Comparison of ENCODE assay signal across 11 cellular contexts in the genomic region with DNA sequence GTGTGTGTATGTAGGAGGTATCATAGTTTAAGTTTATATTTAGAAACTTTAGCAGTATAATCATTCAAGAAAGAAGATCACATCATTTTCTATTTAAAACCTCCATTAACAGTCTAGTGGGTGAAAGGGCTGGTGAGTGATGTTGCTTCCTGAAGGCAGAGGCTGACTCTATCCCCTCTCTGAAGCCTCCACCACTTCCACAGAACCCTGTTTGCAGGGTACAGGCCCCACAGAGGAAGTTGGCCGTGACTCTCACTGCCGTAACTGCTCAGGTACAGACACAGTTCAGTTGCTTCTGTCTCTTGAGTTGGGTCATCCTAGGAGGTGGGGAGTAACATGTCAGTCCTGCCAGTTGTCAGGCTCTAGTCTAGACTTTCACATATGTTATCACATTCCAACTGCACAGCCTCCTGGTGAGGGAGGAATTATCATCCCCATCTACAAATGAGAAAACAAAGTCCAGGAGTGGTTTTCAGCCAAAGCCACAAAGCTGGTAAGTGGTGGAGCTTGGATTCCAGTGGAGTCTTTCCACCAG. TPM values are rescaled to one million over a fixed set of nuclear protein-coding genes. Genes with fewer than 3 reads are reported as not detected.
DNase-seq lines count a peak whose midpoint lies in the region; ATAC-seq, FAIRE-seq and TF ChIP-seq lines count a peak whose summit lies in the region.
"Had no signal": no experiment of that assay in that cellular context is flagged by ENCODE, and none has a peak within 500 bp of the region (broad histone marks: within the 10 kb centered on the region; RNA-seq: fewer than 3 reads in every experiment).

No MANE protein-coding gene starts in this region.

- H2AFZ ChIP-seq in HepG2 (ENCODE audit: low read length): peak overlapping the region; percentile 18

- no peak overlapping the region for H3K9ac ChIP-seq in HepG2 (ENCODE audit: insufficient read depth, low read depth, low read length)

- TF ChIP-seq RAD21 in HepG2 (CRISPR knock-in tag; IDR thresholded peaks at IDR 0.05): no peak

- ATAC-seq in HepG2: peak; percentile 18
- ATAC-seq in right lobe of liver: no peak
- peak; percentile 67 for ATAC-seq in HG03442 (IDR thresholded peaks at IDR 0.05; ENCODE audit: unreplicated experiment)
- peak; percentile 21 for ATAC-seq in upper lobe of right lung
- ATAC-seq in upper lobe of left lung (ENCODE audit: low FRiP score in 2 of 2): no peak
- ATAC-seq: naive thymus-derived CD4-positive, alpha-beta T cell; PC-3 had no signal

- no peaks in the 10 kb centered on the region for H3K36me3 ChIP-seq in HepG2 (replicated peaks in 1 of 2; ENCODE audit: control insufficient read depth in 1 of 2, insufficient read depth in 2 of 2, low read length in 2 of 2)
- no peaks in the 10 kb centered on the region for H3K36me3 ChIP-seq in right lobe of liver
- H3K36me3 ChIP-seq in upper lobe of right lung: no peaks in the 10 kb centered on the region
- no peaks in the 10 kb centered on the region for H3K36me3 ChIP-seq in upper lobe of left lung

- no peak overlapping the region for H3K27ac ChIP-seq in HepG2 (ENCODE audit: extremely low read length, insufficient read depth, low read length)
- H3K27ac ChIP-seq in right lobe of liver: no peak overlapping the region
- H3K27ac ChIP-seq in upper lobe of right lung: no peak overlapping the region
- no peak overlapping the region for H3K27ac ChIP-seq in upper lobe of left lung
- no peak overlapping the region for H3K27ac ChIP-seq in substantia nigra (ENCODE audit: low read depth, low read length, poor library complexity, severe bottlenecking)

- in situ Hi-C loops in HepG2 (cut with HindIII; ENCODE audit: extremely low pct_ligation_motif_present, low pct_unique_long_range_greater_than_20kb): no loop called here

- no peaks in the 10 kb centered on the region for H4K20me1 ChIP-seq in HepG2 (ENCODE audit: insufficient read depth, low read length)

- no peaks in the 10 kb centered on the region for H3K79me2 ChIP-seq in HepG2 (ENCODE audit: insufficient read depth, low read length)

- H3K4me1 ChIP-seq in HepG2 (ENCODE audit: insufficient read depth, low read length): peaks cover 38% of the 10 kb centered on the region
- peaks cover 0 to 5% (median 0%) of the 10 kb centered on the region in 4 donors for H3K4me1 ChIP-seq in right lobe of liver
- no peaks in the 10 kb centered on the region for H3K4me1 ChIP-seq in upper lobe of right lung
- no peaks in the 10 kb centered on the region for H3K4me1 ChIP-seq in upper lobe of left lung

- TF ChIP-seq EP300 in HepG2 (IDR thresholded peaks at IDR 0.05; ENCODE audit: low read depth in 2 of 2, low read length in 2 of 2) (no peak), HepG2 (CRISPR knock-in tag; IDR thresholded peaks at IDR 0.05; ENCODE audit: borderline replicate concordance) (no peak), upper lobe of left lung (IDR thresholded peaks at IDR 0.05) (no peak)

- H3K4me2 ChIP-seq in HepG2 (ENCODE audit: low read depth, low read length): peak overlapping the region; percentile 18; the same call in 1 of the 2 replicates

- H3K27me3 ChIP-seq in HepG2 (ENCODE audit: control insufficient read depth in 1 of 2, insufficient read depth in 2 of 2, low read length in 2 of 2) (peaks cover 0 to 2% of the 10 kb centered on the region in 2 experiments; a peak in 3 of 5 replicates), right lobe of liver (no peaks in the 10 kb centered on the region), upper lobe of right lung (no peaks in the 10 kb centered on the region), upper lobe of left lung (no peaks in the 10 kb centered on the region)

- intact Hi-C loops in HepG2 (cut with micrococcal nuclease; ENCODE audit: unreplicated experiment): no loop called here
- intact Hi-C loops in right lobe of liver (cut with DNase I): no loop called here
- intact Hi-C loops in upper lobe of right lung (cut with DNase I): no loop called here

- WGBS in HepG2 (ENCODE audit: low lambda C conversion rate): 5% methylated on average over 2 of the region's 2 CpGs
- 63% methylated on average over 2 of the region's 2 CpGs for WGBS in right lobe of liver (ENCODE audit: insufficient coverage, low coverage, low lambda C conversion rate, missing lambda C conversion rate)
- WGBS in upper lobe of left lung, 2 donors: 52 to 77% methylated on average over 2 of the region's 2 CpGs

- DNase-seq in HepG2 (ENCODE audit: low spot score) (no peak), right lobe of liver (no peak), astrocyte of the hippocampus (ENCODE audit: low read depth, low spot score) (peak; percentile 66), upper lobe of right lung (no peak), hypothalamus (lab: John Stamatoyannopoulos, UW) (no peak), upper lobe of left lung (no peak), substantia nigra (lab: John Stamatoyannopoulos, UW) (no peak)
- DNase-seq: NCI-H1436 treated with DMSO at 0.1 percent for 48 hours, PC-3 had no signal

- H3K4me3 ChIP-seq in HepG2 (replicated peaks in 1 of 3; ENCODE audit: insufficient read depth in 1 of 3, low read depth in 2 of 3, low read length in 3 of 3): no peak overlapping the region
- no peak overlapping the region for H3K4me3 ChIP-seq in right lobe of liver
- no peak overlapping the region for H3K4me3 ChIP-seq in upper lobe of right lung
- H3K4me3 ChIP-seq in upper lobe of left lung: no peak overlapping the region

- no peak for TF ChIP-seq POLR2A in HepG2 (IDR thresholded peaks at IDR 0.05; ENCODE audit: insufficient read depth in 1 of 2, low read depth in 2 of 2, low read length in 2 of 2)
- no peak for TF ChIP-seq POLR2A in right lobe of liver (IDR thresholded peaks at IDR 0.05)
- no peak for TF ChIP-seq POLR2A in upper lobe of left lung (IDR thresholded peaks at IDR 0.05)

- POLR2A ChIA-PET in HepG2 (lab: Yijun Ruan, JAX): no interaction called here

- BruUV-seq in HepG2 (replicated peaks; lab: Mats Ljungman, UMichigan): no TSS peak

- CTCF ChIA-PET in HepG2 (lab: Yijun Ruan, JAX; ENCODE audit: low intra/inter-chr PET ratio, low total read pairs): no interaction called here

- TF ChIP-seq CTCF in HepG2 (CRISPR knock-in tag; IDR thresholded peaks at IDR 0.05) (no peak), right lobe of liver (IDR thresholded peaks at IDR 0.05) (no peak), upper lobe of right lung (IDR thresholded peaks at IDR 0.05) (no peak), upper lobe of left lung (IDR thresholded peaks at IDR 0.05) (no peak)

- FAIRE-seq in HepG2 (lab: Jason Lieb, UNC): no peak

- H3K9me3 ChIP-seq in HepG2 (ENCODE audit: low read length): no peaks in the 10 kb centered on the region
- no peaks in the 10 kb centered on the region for H3K9me3 ChIP-seq in right lobe of liver
- H3K9me3 ChIP-seq in upper lobe of right lung: no peaks in the 10 kb centered on the region
- H3K9me3 ChIP-seq in upper lobe of left lung: no peaks in the 10 kb centered on the region

RNA-seq across cellular contexts. Expression of a gene that starts 31.5 kb away (rescaled TPM):
- total RNA-seq in HepG2 (2016; rRNA removed; fragmentation: Illumina TruSeq; extraction: Trizol) (158 and 301 TPM in 2 replicates), right lobe of liver (10 to 100 TPM; 74.2 to 95.3 (median 78.3) TPM), upper lobe of right lung (56.5 TPM), upper lobe of left lung (10 to 100 TPM in 5 of 6 donors, 1 to 10 TPM in 1; 8.4 to 51.6 (median 40.7) TPM)
- 28.5 and 36.5 TPM in 2 replicates for total RNA-seq in HepG2 (2016; cell fraction: cytosol; rRNA removed; fragmentation: Illumina TruSeq; extraction: Trizol; ENCODE audit: low read depth)
- total RNA-seq in HepG2 (2016; cell fraction: insoluble cytoplasmic fraction; rRNA removed; fragmentation: Illumina TruSeq; extraction: Trizol): 158 and 295 TPM in 2 replicates
- 108 and 127 TPM in 2 replicates for total RNA-seq in HepG2 (2016; cell fraction: membrane; rRNA removed; fragmentation: Illumina TruSeq; extraction: Trizol)
- 85.5 and 89.1 TPM in 2 replicates for total RNA-seq in HepG2 (2016; cell fraction: nucleus; rRNA removed; fragmentation: Illumina TruSeq; extraction: Trizol)
- 68.8 and 114 TPM in 2 replicates for polyA plus RNA-seq in HepG2 (2011; rRNA removed)
- 44.2 and 78.0 TPM in 2 replicates for polyA plus RNA-seq in HepG2 (2011; cell fraction: cytosol; rRNA removed)
- polyA plus RNA-seq in HepG2 (2011; cell fraction: nucleus; rRNA removed): 22.8 and 33.8 TPM in 2 replicates
- polyA plus RNA-seq in HepG2 (2012): 145 and 207 TPM in 2 replicates
- 96.7 and 98.0 TPM in 2 replicates for polyA plus RNA-seq in HepG2 (2016; cell fraction: cytosol; fragmentation: Illumina TruSeq; extraction: Trizol; ENCODE audit: low read depth)
- 414 and 424 TPM in 2 replicates for polyA plus RNA-seq in HepG2 (2016; cell fraction: insoluble cytoplasmic fraction; fragmentation: Illumina TruSeq; extraction: Trizol; ENCODE audit: low read depth)
- polyA plus RNA-seq in HepG2 (2016; cell fraction: membrane; fragmentation: Illumina TruSeq; extraction: Trizol; ENCODE audit: low read depth): 172 and 187 TPM in 2 replicates
- polyA plus RNA-seq in HepG2 (2016; cell fraction: nucleus; fragmentation: Illumina TruSeq; extraction: Trizol; ENCODE audit: insufficient read depth, low read depth): 152 and 161 TPM in 2 replicates
- 34.1 and 43.7 TPM in 2 replicates for polyA minus RNA-seq in HepG2 (2011; rRNA and poly(A)+ RNA removed; ENCODE audit: low replicate concordance)
- polyA minus RNA-seq in HepG2 (2011; cell fraction: cytosol; rRNA and poly(A)+ RNA removed): 94.3 and 108 TPM in 2 replicates
- polyA minus RNA-seq in HepG2 (2011; cell fraction: nucleus; rRNA and poly(A)+ RNA removed): 50.5 and 53.0 TPM in 2 replicates

RNA-seq across cellular contexts. Expression of a gene that starts 52.9 kb away (rescaled TPM):
- total RNA-seq in HepG2 (2016; rRNA removed; fragmentation: Illumina TruSeq; extraction: Trizol) (169 and 318 TPM in 2 replicates), right lobe of liver (10 to 100 TPM; 16.4 to 49.7 (median 31.5) TPM), upper lobe of right lung (64.9 TPM), upper lobe of left lung (10 to 100 TPM; 23.0 to 60.9 (median 46.8) TPM)
- 67.9 and 79.2 TPM in 2 replicates for total RNA-seq in HepG2 (2016; cell fraction: cytosol; rRNA removed; fragmentation: Illumina TruSeq; extraction: Trizol; ENCODE audit: low read depth)
- total RNA-seq in HepG2 (2016; cell fraction: insoluble cytoplasmic fraction; rRNA removed; fragmentation: Illumina TruSeq; extraction: Trizol): 184 and 327 TPM in 2 replicates
- total RNA-seq in HepG2 (2016; cell fraction: membrane; rRNA removed; fragmentation: Illumina TruSeq; extraction: Trizol): 78.6 and 93.2 TPM in 2 replicates
- total RNA-seq in HepG2 (2016; cell fraction: nucleus; rRNA removed; fragmentation: Illumina TruSeq; extraction: Trizol): 97.5 and 107 TPM in 2 replicates
- 62.9 and 92.3 TPM in 2 replicates for polyA plus RNA-seq in HepG2 (2011; rRNA removed)
- polyA plus RNA-seq in HepG2 (2011; cell fraction: cytosol; rRNA removed): 74.8 and 134 TPM in 2 replicates
- polyA plus RNA-seq in HepG2 (2011; cell fraction: nucleus; rRNA removed): 34.5 and 35.1 TPM in 2 replicates
- 116 and 119 TPM in 2 replicates for polyA plus RNA-seq in HepG2 (2012)
- polyA plus RNA-seq in HepG2 (2016; cell fraction: cytosol; fragmentation: Illumina TruSeq; extraction: Trizol; ENCODE audit: low read depth): 18.7 and 19.1 TPM in 2 replicates
- polyA plus RNA-seq in HepG2 (2016; cell fraction: insoluble cytoplasmic fraction; fragmentation: Illumina TruSeq; extraction: Trizol; ENCODE audit: low read depth): 235 and 273 TPM in 2 replicates
- polyA plus RNA-seq in HepG2 (2016; cell fraction: membrane; fragmentation: Illumina TruSeq; extraction: Trizol; ENCODE audit: low read depth): 37.8 and 44.2 TPM in 2 replicates
- polyA plus RNA-seq in HepG2 (2016; cell fraction: nucleus; fragmentation: Illumina TruSeq; extraction: Trizol; ENCODE audit: insufficient read depth, low read depth): 96.4 and 106 TPM in 2 replicates
- polyA minus RNA-seq in HepG2 (2011; rRNA and poly(A)+ RNA removed; ENCODE audit: low replicate concordance): 13.3 and 24.5 TPM in 2 replicates
- polyA minus RNA-seq in HepG2 (2011; cell fraction: cytosol; rRNA and poly(A)+ RNA removed): 61.6 and 73.7 TPM in 2 replicates
- 120 TPM in 2 replicates for polyA minus RNA-seq in HepG2 (2011; cell fraction: nucleus; rRNA and poly(A)+ RNA removed)

Comparison
In these comparisons a context has a peak if more than half of its experiments do, and no peak if none do; other contexts are left out.
1. ATAC-seq: peak in HepG2 (single experiment), HG03442 (single experiment) and upper lobe of right lung (single experiment); none in right lobe of liver (0 of 4) and upper lobe of left lung (0 of 2).